1 cellular context compared by ENCODE assay signal in the genomic region with DNA sequence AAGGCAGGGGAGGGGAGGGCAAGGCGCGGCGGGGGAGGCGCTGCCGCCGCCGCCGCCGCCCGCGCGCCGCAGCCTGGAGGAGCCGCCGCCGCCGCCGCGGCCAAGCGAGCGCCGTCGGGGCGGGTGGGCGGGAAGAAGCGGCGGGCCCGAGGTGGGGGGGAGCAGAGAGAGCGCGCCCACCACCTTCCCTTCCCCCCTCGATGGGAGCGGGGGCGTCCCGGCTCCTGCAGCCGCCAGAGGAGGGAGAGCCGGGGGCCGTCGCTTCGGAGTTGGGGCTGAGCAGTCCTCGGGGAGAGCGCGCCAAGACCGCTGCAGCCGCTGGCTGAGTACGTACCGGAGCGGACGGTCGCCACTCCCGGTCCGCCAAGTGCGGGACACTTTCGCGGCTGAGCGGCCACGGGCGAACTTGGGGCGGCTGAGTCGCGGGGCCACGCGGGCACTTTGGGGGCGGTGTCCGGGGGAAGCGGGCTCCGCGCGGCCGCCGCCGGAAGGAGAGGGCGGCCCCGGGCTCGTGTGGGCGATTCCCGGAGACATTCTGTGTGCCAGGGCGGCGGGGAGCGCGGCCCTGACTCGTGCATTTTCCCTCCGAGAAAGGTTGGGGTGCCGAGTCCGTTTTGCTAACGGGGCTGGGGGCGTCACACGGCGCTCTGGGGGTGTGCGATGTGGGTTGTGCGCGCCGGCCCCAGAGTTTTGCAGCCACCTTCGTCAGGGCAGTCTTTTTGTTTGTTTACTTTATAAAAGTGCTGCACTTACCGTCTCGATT.
A peak's percentile ranks its signal among the peaks of the same experiment; 100 is the strongest.
TF ChIP-seq lines count a peak whose summit lies in the region.

A gene with protein sequence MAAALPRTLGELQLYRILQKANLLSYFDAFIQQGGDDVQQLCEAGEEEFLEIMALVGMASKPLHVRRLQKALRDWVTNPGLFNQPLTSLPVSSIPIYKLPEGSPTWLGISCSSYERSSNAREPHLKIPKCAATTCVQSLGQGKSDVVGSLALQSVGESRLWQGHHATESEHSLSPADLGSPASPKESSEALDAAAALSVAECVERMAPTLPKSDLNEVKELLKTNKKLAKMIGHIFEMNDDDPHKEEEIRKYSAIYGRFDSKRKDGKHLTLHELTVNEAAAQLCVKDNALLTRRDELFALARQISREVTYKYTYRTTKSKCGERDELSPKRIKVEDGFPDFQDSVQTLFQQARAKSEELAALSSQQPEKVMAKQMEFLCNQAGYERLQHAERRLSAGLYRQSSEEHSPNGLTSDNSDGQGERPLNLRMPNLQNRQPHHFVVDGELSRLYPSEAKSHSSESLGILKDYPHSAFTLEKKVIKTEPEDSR (plus strand): TSS at position 49 of the 763 bp plus-strand sequence. CDS start 10,094 bp downstream, outside the sequence.

TF ChIP-seq in HepG2, 621 proteins besides CTCF, POLR2A, EP300 and RAD21 (continued from another document and continues in another):
- TF ChIP-seq, protein P1, sequence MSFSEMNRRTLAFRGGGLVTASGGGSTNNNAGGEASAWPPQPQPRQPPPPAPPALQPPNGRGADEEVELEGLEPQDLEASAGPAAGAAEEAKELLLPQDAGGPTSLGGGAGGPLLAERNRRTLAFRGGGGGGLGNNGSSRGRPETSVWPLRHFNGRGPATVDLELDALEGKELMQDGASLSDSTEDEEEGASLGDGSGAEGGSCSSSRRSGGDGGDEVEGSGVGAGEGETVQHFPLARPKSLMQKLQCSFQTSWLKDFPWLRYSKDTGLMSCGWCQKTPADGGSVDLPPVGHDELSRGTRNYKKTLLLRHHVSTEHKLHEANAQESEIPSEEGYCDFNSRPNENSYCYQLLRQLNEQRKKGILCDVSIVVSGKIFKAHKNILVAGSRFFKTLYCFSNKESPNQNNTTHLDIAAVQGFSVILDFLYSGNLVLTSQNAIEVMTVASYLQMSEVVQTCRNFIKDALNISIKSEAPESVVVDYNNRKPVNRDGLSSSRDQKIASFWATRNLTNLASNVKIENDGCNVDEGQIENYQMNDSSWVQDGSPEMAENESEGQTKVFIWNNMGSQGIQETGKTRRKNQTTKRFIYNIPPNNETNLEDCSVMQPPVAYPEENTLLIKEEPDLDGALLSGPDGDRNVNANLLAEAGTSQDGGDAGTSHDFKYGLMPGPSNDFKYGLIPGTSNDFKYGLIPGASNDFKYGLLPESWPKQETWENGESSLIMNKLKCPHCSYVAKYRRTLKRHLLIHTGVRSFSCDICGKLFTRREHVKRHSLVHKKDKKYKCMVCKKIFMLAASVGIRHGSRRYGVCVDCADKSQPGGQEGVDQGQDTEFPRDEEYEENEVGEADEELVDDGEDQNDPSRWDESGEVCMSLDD (CRISPR knock-in tag; IDR thresholded peaks at IDR 0.05; ENCODE audit: borderline replicate concordance) = peak; percentile 72; the same call in 1 of the 2 replicates
- TF ChIP-seq PCBP2 (optimal IDR thresholded peaks at IDR 0.05; ENCODE audit: low read depth, low read length, poor library complexity, severe bottlenecking) = no peak
- no peak for TF ChIP-seq NR2F1 (CRISPR knock-in tag; IDR thresholded peaks at IDR 0.05)
- TF ChIP-seq ZNF841 (CRISPR knock-in tag; IDR thresholded peaks at IDR 0.05; ENCODE audit: borderline replicate concordance) = no peak
- TF ChIP-seq AGO2 (optimal IDR thresholded peaks at IDR 0.05; ENCODE audit: low read depth, low read length) = peak; percentile 77
- no peak for TF ChIP-seq GLI4 (CRISPR knock-in tag; IDR thresholded peaks at IDR 0.05; ENCODE audit: borderline replicate concordance)
- no peak for TF ChIP-seq THYN1 (CRISPR knock-in tag; IDR thresholded peaks at IDR 0.05; ENCODE audit: borderline replicate concordance, low read depth)
- TF ChIP-seq BRD4 (CRISPR knock-in tag; IDR thresholded peaks at IDR 0.05) = peak; percentile 45; the same call in 1 of the 2 replicates
- no peak for TF ChIP-seq MAZ (IDR thresholded peaks at IDR 0.05; ENCODE audit: borderline replicate concordance, low read depth, low read length)
- TF ChIP-seq MAZ (CRISPR knock-in tag; IDR thresholded peaks at IDR 0.05; ENCODE audit: low read depth) = peak; percentile 76
- TF ChIP-seq ZNF567 (CRISPR knock-in tag; IDR thresholded peaks at IDR 0.05; ENCODE audit: borderline replicate concordance) = 0 out of 2 replicates have a peak, but pooled peaks have one; percentile 35
- 0 out of 2 replicates have a peak, but pooled peaks have one; percentile 50 for TF ChIP-seq HOXA9 (CRISPR knock-in tag; IDR thresholded peaks at IDR 0.05; ENCODE audit: borderline replicate concordance)
- TF ChIP-seq ZNF629 (CRISPR knock-in tag; conservative IDR thresholded peaks at IDR 0.05) = no peak
- peak; percentile 29; the same call in 1 of the 2 replicates for TF ChIP-seq ZNF776 (CRISPR knock-in tag; IDR thresholded peaks at IDR 0.05)
- TF ChIP-seq, protein P2, sequence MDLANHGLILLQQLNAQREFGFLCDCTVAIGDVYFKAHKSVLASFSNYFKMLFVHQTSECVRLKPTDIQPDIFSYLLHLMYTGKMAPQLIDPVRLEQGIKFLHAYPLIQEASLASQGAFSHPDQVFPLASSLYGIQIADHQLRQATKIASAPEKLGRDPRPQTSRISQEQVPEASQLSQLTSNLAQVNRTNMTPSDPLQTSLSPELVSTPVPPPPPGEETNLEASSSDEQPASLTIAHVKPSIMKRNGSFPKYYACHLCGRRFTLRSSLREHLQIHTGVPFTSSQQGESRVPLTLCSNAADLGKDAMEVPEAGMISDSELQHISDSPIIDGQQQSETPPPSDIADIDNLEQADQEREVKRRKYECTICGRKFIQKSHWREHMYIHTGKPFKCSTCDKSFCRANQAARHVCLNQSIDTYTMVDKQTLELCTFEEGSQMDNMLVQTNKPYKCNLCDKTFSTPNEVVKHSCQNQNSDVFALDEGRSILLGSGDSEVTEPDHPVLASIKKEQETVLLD (CRISPR knock-in tag; IDR thresholded peaks at IDR 0.05; ENCODE audit: low read depth) = no peak
- TF ChIP-seq ZNF570 (CRISPR knock-in tag; IDR thresholded peaks at IDR 0.05; ENCODE audit: borderline replicate concordance) = no peak
- no peak for TF ChIP-seq ZNF720 (CRISPR knock-in tag; IDR thresholded peaks at IDR 0.05)
- TF ChIP-seq ZNF678 (CRISPR knock-in tag; IDR thresholded peaks at IDR 0.05) = peak; percentile 89; the same call in 1 of the 2 replicates
- TF ChIP-seq, protein P3, sequence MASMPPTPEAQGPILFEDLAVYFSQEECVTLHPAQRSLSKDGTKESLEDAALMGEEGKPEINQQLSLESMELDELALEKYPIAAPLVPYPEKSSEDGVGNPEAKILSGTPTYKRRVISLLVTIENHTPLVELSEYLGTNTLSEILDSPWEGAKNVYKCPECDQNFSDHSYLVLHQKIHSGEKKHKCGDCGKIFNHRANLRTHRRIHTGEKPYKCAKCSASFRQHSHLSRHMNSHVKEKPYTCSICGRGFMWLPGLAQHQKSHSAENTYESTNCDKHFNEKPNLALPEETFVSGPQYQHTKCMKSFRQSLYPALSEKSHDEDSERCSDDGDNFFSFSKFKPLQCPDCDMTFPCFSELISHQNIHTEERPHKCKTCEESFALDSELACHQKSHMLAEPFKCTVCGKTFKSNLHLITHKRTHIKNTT (CRISPR knock-in tag; IDR thresholded peaks at IDR 0.05) = no peak
- TF ChIP-seq, protein P4, sequence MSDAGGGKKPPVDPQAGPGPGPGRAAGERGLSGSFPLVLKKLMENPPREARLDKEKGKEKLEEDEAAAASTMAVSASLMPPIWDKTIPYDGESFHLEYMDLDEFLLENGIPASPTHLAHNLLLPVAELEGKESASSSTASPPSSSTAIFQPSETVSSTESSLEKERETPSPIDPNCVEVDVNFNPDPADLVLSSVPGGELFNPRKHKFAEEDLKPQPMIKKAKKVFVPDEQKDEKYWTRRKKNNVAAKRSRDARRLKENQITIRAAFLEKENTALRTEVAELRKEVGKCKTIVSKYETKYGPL (CRISPR knock-in tag; IDR thresholded peaks at IDR 0.05) = peak; percentile 39; the same call in 1 of the 2 replicates
- TF ChIP-seq, protein P5, sequence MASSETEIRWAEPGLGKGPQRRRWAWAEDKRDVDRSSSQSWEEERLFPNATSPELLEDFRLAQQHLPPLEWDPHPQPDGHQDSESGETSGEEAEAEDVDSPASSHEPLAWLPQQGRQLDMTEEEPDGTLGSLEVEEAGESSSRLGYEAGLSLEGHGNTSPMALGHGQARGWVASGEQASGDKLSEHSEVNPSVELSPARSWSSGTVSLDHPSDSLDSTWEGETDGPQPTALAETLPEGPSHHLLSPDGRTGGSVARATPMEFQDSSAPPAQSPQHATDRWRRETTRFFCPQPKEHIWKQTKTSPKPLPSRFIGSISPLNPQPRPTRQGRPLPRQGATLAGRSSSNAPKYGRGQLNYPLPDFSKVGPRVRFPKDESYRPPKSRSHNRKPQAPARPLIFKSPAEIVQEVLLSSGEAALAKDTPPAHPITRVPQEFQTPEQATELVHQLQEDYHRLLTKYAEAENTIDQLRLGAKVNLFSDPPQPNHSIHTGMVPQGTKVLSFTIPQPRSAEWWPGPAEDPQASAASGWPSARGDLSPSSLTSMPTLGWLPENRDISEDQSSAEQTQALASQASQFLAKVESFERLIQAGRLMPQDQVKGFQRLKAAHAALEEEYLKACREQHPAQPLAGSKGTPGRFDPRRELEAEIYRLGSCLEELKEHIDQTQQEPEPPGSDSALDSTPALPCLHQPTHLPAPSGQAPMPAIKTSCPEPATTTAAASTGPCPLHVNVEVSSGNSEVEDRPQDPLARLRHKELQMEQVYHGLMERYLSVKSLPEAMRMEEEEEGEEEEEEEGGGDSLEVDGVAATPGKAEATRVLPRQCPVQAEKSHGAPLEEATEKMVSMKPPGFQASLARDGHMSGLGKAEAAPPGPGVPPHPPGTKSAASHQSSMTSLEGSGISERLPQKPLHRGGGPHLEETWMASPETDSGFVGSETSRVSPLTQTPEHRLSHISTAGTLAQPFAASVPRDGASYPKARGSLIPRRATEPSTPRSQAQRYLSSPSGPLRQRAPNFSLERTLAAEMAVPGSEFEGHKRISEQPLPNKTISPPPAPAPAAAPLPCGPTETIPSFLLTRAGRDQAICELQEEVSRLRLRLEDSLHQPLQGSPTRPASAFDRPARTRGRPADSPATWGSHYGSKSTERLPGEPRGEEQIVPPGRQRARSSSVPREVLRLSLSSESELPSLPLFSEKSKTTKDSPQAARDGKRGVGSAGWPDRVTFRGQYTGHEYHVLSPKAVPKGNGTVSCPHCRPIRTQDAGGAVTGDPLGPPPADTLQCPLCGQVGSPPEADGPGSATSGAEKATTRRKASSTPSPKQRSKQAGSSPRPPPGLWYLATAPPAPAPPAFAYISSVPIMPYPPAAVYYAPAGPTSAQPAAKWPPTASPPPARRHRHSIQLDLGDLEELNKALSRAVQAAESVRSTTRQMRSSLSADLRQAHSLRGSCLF (CRISPR knock-in tag; IDR thresholded peaks at IDR 0.05; ENCODE audit: borderline replicate concordance) = no peak
- 0 out of 2 replicates have a peak, but pooled peaks have one; percentile 21 for TF ChIP-seq SALL2 (CRISPR knock-in tag; IDR thresholded peaks at IDR 0.05)
- TF ChIP-seq, protein P6, sequence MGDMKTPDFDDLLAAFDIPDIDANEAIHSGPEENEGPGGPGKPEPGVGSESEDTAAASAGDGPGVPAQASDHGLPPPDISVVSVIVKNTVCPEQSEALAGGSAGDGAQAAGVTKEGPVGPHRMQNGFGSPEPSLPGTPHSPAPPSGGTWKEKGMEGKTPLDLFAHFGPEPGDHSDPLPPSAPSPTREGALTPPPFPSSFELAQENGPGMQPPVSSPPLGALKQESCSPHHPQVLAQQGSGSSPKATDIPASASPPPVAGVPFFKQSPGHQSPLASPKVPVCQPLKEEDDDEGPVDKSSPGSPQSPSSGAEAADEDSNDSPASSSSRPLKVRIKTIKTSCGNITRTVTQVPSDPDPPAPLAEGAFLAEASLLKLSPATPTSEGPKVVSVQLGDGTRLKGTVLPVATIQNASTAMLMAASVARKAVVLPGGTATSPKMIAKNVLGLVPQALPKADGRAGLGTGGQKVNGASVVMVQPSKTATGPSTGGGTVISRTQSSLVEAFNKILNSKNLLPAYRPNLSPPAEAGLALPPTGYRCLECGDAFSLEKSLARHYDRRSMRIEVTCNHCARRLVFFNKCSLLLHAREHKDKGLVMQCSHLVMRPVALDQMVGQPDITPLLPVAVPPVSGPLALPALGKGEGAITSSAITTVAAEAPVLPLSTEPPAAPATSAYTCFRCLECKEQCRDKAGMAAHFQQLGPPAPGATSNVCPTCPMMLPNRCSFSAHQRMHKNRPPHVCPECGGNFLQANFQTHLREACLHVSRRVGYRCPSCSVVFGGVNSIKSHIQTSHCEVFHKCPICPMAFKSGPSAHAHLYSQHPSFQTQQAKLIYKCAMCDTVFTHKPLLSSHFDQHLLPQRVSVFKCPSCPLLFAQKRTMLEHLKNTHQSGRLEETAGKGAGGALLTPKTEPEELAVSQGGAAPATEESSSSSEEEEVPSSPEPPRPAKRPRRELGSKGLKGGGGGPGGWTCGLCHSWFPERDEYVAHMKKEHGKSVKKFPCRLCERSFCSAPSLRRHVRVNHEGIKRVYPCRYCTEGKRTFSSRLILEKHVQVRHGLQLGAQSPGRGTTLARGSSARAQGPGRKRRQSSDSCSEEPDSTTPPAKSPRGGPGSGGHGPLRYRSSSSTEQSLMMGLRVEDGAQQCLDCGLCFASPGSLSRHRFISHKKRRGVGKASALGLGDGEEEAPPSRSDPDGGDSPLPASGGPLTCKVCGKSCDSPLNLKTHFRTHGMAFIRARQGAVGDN (CRISPR knock-in tag; IDR thresholded peaks at IDR 0.05) = peak; percentile 78
- no peak for TF ChIP-seq SCMH1 (CRISPR knock-in tag; IDR thresholded peaks at IDR 0.05; ENCODE audit: borderline replicate concordance)
- TF ChIP-seq ZNF367 (CRISPR knock-in tag; IDR thresholded peaks at IDR 0.05; ENCODE audit: borderline replicate concordance) = peak; percentile 43; the same call in 1 of the 2 replicates
- no peak; the same call in 1 of the 2 replicates for TF ChIP-seq NR2C2 (CRISPR knock-in tag; IDR thresholded peaks at IDR 0.05; ENCODE audit: borderline replicate concordance)
- TF ChIP-seq, protein P7, sequence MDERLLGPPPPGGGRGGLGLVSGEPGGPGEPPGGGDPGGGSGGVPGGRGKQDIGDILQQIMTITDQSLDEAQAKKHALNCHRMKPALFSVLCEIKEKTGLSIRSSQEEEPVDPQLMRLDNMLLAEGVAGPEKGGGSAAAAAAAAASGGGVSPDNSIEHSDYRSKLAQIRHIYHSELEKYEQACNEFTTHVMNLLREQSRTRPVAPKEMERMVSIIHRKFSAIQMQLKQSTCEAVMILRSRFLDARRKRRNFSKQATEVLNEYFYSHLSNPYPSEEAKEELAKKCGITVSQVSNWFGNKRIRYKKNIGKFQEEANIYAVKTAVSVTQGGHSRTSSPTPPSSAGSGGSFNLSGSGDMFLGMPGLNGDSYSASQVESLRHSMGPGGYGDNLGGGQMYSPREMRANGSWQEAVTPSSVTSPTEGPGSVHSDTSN (CRISPR knock-in tag; IDR thresholded peaks at IDR 0.05) = no peak
- TF ChIP-seq, protein P8, sequence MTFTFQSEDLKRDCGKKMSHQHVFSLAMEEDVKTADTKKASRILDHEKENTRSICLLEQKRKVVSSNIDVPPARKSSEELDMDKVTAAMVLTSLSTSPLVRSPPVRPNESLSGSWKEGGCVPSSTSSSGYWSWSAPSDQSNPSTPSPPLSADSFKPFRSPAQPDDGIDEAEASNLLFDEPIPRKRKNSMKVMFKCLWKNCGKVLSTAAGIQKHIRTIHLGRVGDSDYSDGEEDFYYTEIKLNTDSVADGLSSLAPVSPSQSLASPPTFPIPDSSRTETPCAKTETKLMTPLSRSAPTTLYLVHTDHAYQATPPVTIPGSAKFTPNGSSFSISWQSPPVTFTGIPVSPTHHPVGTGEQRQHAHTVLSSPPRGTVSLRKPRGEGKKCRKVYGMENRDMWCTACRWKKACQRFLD (CRISPR knock-in tag; IDR thresholded peaks at IDR 0.05; ENCODE audit: borderline replicate concordance) = 0 out of 2 replicates have a peak, but pooled peaks have one; percentile 62
- TF ChIP-seq ZNF547 (CRISPR knock-in tag; IDR thresholded peaks at IDR 0.05) = no peak
- no peak for TF ChIP-seq SIN3B (IDR thresholded peaks at IDR 0.05; ENCODE audit: low read length)
